ENCODE assay signal across 12 cellular contexts in the genomic region with DNA sequence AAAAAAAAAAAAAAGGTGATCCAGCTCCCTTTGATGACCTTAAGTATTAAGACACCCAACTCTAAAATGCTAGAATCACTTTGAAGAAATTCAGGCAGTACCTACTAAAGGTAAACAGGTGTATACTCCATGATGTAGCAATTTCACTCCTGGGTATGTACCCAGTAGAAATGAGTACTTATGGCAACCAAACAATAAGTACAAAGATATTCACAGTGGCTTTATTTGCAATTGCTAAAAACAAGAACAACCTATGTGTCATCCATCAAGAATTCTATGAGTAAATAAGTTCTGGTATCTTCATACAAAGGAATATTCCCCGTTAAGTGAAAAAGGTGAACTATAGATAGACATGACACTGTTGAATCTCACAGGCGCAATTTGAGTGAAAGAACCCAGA.
"Had no signal": no experiment of that assay in that cellular context is flagged by ENCODE, and none has a peak within 500 bp of the region (broad histone marks: within the 10 kb centered on the region; RNA-seq: fewer than 3 reads in every experiment).

No MANE protein-coding gene starts in this region.

- H3K27me3 ChIP-seq: body of pancreas, heart left ventricle had no signal

- H3K4me1 ChIP-seq: body of pancreas, lower lobe of right lung had no signal

- H3K9me3 ChIP-seq: body of pancreas, heart left ventricle, lower lobe of right lung had no signal

- DNase-seq: activated CD4-positive, alpha-beta T cell treated with anti-CD3 and anti-CD28 coated beads, Interleukin-2, amount 10 ng/mL, durations not matched to agents 24 days and 14 days; activated CD4-positive, CD25-positive, alpha-beta regulatory T cell; activated CD8-positive, alpha-beta memory T cell treated with anti-CD3 and anti-CD28 coated beads, Interleukin-2, amount 50 U/mL, for 48 hours; activated gamma-delta T cell; activated T-cell treated with anti-CD3 and anti-CD28 coated beads, Interleukin-2, amount 50 U/mL, for 72 hours; amniotic stem cell; body of pancreas; heart left ventricle; left colon; lower lobe of right lung; nephron progenitor cell had no signal

- H3K4me3 ChIP-seq: body of pancreas, coronary artery, heart left ventricle, lower lobe of right lung had no signal

- H3K27ac ChIP-seq: body of pancreas, coronary artery, heart left ventricle, lower lobe of right lung had no signal

- H3K36me3 ChIP-seq: heart left ventricle, lower lobe of right lung had no signal
